9 cellular contexts compared by ENCODE assay signal in the genomic region with DNA sequence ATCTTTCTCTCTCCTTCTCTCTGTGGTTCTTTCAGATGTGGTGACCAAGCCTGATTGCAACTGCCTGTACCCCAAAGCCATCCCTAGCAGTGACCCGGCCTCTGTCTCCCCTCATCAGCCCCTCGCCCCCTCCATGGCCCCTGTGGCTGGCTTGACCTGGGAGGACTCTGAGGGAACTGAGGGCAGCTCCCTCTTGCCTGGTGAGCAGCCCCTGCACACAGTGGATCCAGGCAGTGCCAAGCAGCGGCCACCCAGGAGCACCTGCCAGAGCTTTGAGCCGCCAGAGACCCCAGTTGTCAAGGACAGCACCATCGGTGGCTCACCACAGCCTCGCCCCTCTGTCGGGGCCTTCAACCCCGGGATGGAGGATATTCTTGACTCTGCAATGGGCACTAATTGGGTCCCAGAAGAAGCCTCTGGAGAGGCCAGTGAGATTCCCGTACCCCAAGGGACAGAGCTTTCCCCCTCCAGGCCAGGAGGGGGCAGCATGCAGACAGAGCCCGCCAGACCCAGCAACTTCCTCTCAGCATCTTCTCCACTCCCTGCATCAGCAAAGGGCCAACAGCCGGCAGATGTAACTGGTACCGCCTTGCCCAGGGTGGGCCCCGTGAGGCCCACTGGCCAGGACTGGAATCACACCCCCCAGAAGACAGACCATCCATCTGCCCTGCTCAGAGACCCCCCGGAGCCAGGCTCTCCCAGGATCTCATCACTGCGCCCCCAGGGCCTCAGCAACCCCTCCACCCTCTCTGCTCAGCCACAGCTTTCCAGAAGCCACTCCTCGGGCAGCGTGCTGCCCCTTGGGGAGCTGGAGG. TPM values are rescaled to one million over a fixed set of nuclear protein-coding genes. Genes with fewer than 3 reads are reported as not detected.
DNase-seq lines count a peak whose midpoint lies in the region; ATAC-seq and TF ChIP-seq lines count a peak whose summit lies in the region.
"Had no signal": no experiment of that assay in that cellular context is flagged by ENCODE, and none has a peak within 500 bp of the region (broad histone marks: within the 10 kb centered on the region; RNA-seq: fewer than 3 reads in every experiment).

No MANE protein-coding gene starts in this region.

- intact Hi-C loops in PC-3 (cut with micrococcal nuclease) (no loop called here), gastrocnemius medialis (cut with DNase I; ENCODE audit: low total_unique reads) (loop anchor here (2.0 kb wide), 1 partner anchor 61 kb away; a partner anchor contains a TSS)

- in situ Hi-C loops in gastrocnemius medialis (cut with MboI; ENCODE audit: low sequenced_read_pairs in 4 of 4) = no loop called here

- TF ChIP-seq POLR2A in gastrocnemius medialis (IDR thresholded peaks at IDR 0.05) = no peak

- H2AFZ ChIP-seq in PC-3 (ENCODE audit: low read length) = no peak overlapping the region

- H3K27me3 Mint-ChIP-seq in T-helper 1 cell treated with Interleukin-12 subunit alpha and Interleukin-12 subunit beta and Interleukin-4 antibody, amounts not matched to agents 30 μg/mL and 1 μg/mL, for 36 hours (ENCODE audit: low read depth) = no peaks in the 10 kb centered on the region

- ATAC-seq in PC-3 (no peak), gastrocnemius medialis (no peak), GM18907 (IDR thresholded peaks at IDR 0.05; ENCODE audit: unreplicated experiment) (no peak), HG02642 (IDR thresholded peaks at IDR 0.05; ENCODE audit: poor library complexity, unreplicated experiment) (no peak)

- H3K4me1 Mint-ChIP-seq in T-helper 1 cell treated with Interleukin-12 subunit alpha and Interleukin-12 subunit beta and Interleukin-4 antibody, amounts not matched to agents 30 μg/mL and 1 μg/mL, for 36 hours (ENCODE audit: low read depth) = peaks cover 12% of the 10 kb centered on the region

- POLR2A ChIA-PET in PC-3 (lab: Charles Lee; ENCODE audit: unreplicated experiment) = no interaction called here

- H3K36me3 ChIP-seq in PC-3 (ENCODE audit: low read depth, low read length) (no peaks in the 10 kb centered on the region), gastrocnemius medialis (peaks cover 0 to 72% of the 10 kb centered on the region in 2 donors)
- H3K36me3 ChIP-seq: BLaER1 had no signal

- H3K9me2 ChIP-seq in PC-3 (replicated peaks; ENCODE audit: low read length) = no peaks in the 10 kb centered on the region

- H3K36me3 Mint-ChIP-seq in T-helper 1 cell treated with Interleukin-12 subunit alpha and Interleukin-12 subunit beta and Interleukin-4 antibody, amounts not matched to agents 30 μg/mL and 1 μg/mL, for 36 hours (ENCODE audit: low read depth) = peaks cover 71% of the 10 kb centered on the region

- BruUV-seq in PC-3 (replicated peaks; lab: Mats Ljungman, UMichigan) = no TSS peak

- no peak overlapping the region for H3K4me2 ChIP-seq in PC-3 (ENCODE audit: low read length)
- H3K4me2 ChIP-seq: BLaER1 had no signal

- TF ChIP-seq CTCF in PC-3 (conservative IDR thresholded peaks at IDR 0.05; ENCODE audit: low read depth, low read length) = peak; percentile 63
- TF ChIP-seq CTCF in epithelial cell of proximal tubule (conservative IDR thresholded peaks at IDR 0.05; ENCODE audit: low read depth, low read length) = peak; percentile 67
- peak in 4 of 5 experiments; percentile 17 to 38 (median 24) for TF ChIP-seq CTCF in gastrocnemius medialis (IDR thresholded peaks at IDR 0.05 in 4 of 5, conservative IDR thresholded peaks at IDR 0.05 in 1 of 5)

- H3K27ac Mint-ChIP-seq in T-helper 1 cell treated with Interleukin-12 subunit alpha and Interleukin-12 subunit beta and Interleukin-4 antibody, amounts not matched to agents 30 μg/mL and 1 μg/mL, for 36 hours = peak overlapping the region; percentile 3

- CTCF ChIA-PET in PC-3 (lab: Charles Lee) = interaction anchor here (0.8 to 1.0 kb wide), 2 partner anchors 36 to 61 kb away, joined by 3 to 6 read pairs; a partner anchor contains a TSS

- no peaks in the 10 kb centered on the region for H4K20me1 ChIP-seq in PC-3 (ENCODE audit: low read length)
- H4K20me1 ChIP-seq: BLaER1 had no signal

- no peaks in the 10 kb centered on the region for H3K79me2 ChIP-seq in PC-3 (ENCODE audit: low read length)

- no peaks in the 10 kb centered on the region for H3F3A ChIP-seq in PC-3 (ENCODE audit: low read length, unreplicated experiment)

- H3K4me1 ChIP-seq in PC-3 (ENCODE audit: insufficient read depth, low read length) (no peaks in the 10 kb centered on the region), gastrocnemius medialis (peaks cover 7 to 12% of the 10 kb centered on the region in 2 donors)
- H3K4me1 ChIP-seq: BLaER1 had no signal

- H3K9me3 Mint-ChIP-seq in T-helper 1 cell treated with Interleukin-12 subunit alpha and Interleukin-12 subunit beta and Interleukin-4 antibody, amounts not matched to agents 30 μg/mL and 1 μg/mL, for 36 hours = no peaks in the 10 kb centered on the region

- H3K9ac ChIP-seq in PC-3 (ENCODE audit: low read length) = no peak overlapping the region
- H3K9ac ChIP-seq: BLaER1 had no signal

- H3K27ac ChIP-seq in PC-3 (ENCODE audit: low read length) = no peak overlapping the region
- peak overlapping the region in 2 of 4 donors; percentile 33 to 38 for H3K27ac ChIP-seq in gastrocnemius medialis
- H3K27ac ChIP-seq: BLaER1 had no signal

- DNase-seq in T-helper 1 cell (no peak), PC-3 (no peak), epithelial cell of proximal tubule (ENCODE audit: low read depth) (no peak), gastrocnemius medialis (no peak), D341Med (ENCODE audit: low spot score) (no peak)

- no peaks in the 10 kb centered on the region for H3K27me3 ChIP-seq in PC-3 (ENCODE audit: low read length)
- no peaks in the 10 kb centered on the region for H3K27me3 ChIP-seq in gastrocnemius medialis
- H3K27me3 ChIP-seq: BLaER1 had no signal

- no peaks in the 10 kb centered on the region for H3K9me3 ChIP-seq in PC-3 (ENCODE audit: low read length)
- no peaks in the 10 kb centered on the region for H3K9me3 ChIP-seq in gastrocnemius medialis
- H3K9me3 ChIP-seq: BLaER1 had no signal

- no peak overlapping the region for H3K4me3 ChIP-seq in PC-3 (ENCODE audit: low read length)
- H3K4me3 ChIP-seq in epithelial cell of proximal tubule (ENCODE audit: low read depth, low read length) = no peak overlapping the region
- H3K4me3 ChIP-seq in gastrocnemius medialis = no peak overlapping the region
- H3K4me3 ChIP-seq: BLaER1 had no signal

- H3K4me3 Mint-ChIP-seq in T-helper 1 cell treated with Interleukin-12 subunit alpha and Interleukin-12 subunit beta and Interleukin-4 antibody, amounts not matched to agents 30 μg/mL and 1 μg/mL, for 36 hours = no peak overlapping the region

RNA-seq across cellular contexts. Expression of a gene that starts 12.7 kb away (rescaled TPM):
- total RNA-seq in PC-3 (2014; rRNA removed) (2.0 and 4.1 TPM in 2 replicates), epithelial cell of proximal tubule (12.6 and 20.1 TPM in 2 replicates), gastrocnemius medialis (10 to 100 TPM; 14.6 to 31.1 (median 19.6) TPM)
